Comparison of ENCODE assay signal across 1 cellular context in the genomic region with DNA sequence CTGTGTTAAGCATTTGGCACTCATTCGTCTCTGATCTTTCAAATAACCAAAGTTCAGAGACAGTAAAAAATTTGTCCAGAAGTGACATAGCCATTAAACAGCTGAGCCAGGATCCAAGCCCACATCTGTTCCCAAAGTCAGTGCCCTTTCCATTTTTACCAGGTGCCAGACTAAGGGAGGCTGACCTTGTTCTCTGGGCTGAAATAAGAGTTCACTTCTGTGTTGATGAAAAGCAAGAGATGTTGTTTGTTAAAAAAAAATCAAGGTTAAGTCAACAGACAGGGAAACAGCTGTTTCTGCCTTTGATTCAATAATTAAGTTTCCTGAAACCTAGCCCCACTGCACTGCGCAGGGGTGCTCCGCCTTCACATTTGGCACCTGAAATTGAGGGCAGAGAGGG.
A peak's percentile ranks its signal among the peaks of the same experiment; 100 is the strongest.
TF ChIP-seq lines count a peak whose summit lies in the region.

No MANE protein-coding gene starts in this region.

TF ChIP-seq in HepG2, 621 proteins besides CTCF, POLR2A, EP300 and RAD21 (continued from another document and continues in another):
- TF ChIP-seq, protein P1, sequence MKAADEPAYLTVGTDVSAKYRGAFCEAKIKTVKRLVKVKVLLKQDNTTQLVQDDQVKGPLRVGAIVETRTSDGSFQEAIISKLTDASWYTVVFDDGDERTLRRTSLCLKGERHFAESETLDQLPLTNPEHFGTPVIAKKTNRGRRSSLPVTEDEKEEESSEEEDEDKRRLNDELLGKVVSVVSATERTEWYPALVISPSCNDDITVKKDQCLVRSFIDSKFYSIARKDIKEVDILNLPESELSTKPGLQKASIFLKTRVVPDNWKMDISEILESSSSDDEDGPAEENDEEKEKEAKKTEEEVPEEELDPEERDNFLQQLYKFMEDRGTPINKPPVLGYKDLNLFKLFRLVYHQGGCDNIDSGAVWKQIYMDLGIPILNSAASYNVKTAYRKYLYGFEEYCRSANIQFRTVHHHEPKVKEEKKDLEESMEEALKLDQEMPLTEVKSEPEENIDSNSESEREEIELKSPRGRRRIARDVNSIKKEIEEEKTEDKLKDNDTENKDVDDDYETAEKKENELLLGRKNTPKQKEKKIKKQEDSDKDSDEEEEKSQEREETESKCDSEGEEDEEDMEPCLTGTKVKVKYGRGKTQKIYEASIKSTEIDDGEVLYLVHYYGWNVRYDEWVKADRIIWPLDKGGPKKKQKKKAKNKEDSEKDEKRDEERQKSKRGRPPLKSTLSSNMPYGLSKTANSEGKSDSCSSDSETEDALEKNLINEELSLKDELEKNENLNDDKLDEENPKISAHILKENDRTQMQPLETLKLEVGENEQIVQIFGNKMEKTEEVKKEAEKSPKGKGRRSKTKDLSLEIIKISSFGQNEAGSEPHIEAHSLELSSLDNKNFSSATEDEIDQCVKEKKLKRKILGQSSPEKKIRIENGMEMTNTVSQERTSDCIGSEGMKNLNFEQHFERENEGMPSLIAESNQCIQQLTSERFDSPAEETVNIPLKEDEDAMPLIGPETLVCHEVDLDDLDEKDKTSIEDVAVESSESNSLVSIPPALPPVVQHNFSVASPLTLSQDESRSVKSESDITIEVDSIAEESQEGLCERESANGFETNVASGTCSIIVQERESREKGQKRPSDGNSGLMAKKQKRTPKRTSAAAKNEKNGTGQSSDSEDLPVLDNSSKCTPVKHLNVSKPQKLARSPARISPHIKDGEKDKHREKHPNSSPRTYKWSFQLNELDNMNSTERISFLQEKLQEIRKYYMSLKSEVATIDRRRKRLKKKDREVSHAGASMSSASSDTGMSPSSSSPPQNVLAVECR (CRISPR knock-in tag; IDR thresholded peaks at IDR 0.05; ENCODE audit: borderline replicate concordance), result no peak
- TF ChIP-seq, protein P2, sequence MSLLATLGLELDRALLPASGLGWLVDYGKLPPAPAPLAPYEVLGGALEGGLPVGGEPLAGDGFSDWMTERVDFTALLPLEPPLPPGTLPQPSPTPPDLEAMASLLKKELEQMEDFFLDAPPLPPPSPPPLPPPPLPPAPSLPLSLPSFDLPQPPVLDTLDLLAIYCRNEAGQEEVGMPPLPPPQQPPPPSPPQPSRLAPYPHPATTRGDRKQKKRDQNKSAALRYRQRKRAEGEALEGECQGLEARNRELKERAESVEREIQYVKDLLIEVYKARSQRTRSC (CRISPR knock-in tag; IDR thresholded peaks at IDR 0.05; ENCODE audit: low read depth), result no peak
- TF ChIP-seq, protein P3, sequence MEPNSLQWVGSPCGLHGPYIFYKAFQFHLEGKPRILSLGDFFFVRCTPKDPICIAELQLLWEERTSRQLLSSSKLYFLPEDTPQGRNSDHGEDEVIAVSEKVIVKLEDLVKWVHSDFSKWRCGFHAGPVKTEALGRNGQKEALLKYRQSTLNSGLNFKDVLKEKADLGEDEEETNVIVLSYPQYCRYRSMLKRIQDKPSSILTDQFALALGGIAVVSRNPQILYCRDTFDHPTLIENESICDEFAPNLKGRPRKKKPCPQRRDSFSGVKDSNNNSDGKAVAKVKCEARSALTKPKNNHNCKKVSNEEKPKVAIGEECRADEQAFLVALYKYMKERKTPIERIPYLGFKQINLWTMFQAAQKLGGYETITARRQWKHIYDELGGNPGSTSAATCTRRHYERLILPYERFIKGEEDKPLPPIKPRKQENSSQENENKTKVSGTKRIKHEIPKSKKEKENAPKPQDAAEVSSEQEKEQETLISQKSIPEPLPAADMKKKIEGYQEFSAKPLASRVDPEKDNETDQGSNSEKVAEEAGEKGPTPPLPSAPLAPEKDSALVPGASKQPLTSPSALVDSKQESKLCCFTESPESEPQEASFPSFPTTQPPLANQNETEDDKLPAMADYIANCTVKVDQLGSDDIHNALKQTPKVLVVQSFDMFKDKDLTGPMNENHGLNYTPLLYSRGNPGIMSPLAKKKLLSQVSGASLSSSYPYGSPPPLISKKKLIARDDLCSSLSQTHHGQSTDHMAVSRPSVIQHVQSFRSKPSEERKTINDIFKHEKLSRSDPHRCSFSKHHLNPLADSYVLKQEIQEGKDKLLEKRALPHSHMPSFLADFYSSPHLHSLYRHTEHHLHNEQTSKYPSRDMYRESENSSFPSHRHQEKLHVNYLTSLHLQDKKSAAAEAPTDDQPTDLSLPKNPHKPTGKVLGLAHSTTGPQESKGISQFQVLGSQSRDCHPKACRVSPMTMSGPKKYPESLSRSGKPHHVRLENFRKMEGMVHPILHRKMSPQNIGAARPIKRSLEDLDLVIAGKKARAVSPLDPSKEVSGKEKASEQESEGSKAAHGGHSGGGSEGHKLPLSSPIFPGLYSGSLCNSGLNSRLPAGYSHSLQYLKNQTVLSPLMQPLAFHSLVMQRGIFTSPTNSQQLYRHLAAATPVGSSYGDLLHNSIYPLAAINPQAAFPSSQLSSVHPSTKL (CRISPR knock-in tag; IDR thresholded peaks at IDR 0.05), result peak; percentile 63
- TF ChIP-seq ZNF570 (CRISPR knock-in tag; IDR thresholded peaks at IDR 0.05; ENCODE audit: borderline replicate concordance), result no peak
- TF ChIP-seq, protein P4, sequence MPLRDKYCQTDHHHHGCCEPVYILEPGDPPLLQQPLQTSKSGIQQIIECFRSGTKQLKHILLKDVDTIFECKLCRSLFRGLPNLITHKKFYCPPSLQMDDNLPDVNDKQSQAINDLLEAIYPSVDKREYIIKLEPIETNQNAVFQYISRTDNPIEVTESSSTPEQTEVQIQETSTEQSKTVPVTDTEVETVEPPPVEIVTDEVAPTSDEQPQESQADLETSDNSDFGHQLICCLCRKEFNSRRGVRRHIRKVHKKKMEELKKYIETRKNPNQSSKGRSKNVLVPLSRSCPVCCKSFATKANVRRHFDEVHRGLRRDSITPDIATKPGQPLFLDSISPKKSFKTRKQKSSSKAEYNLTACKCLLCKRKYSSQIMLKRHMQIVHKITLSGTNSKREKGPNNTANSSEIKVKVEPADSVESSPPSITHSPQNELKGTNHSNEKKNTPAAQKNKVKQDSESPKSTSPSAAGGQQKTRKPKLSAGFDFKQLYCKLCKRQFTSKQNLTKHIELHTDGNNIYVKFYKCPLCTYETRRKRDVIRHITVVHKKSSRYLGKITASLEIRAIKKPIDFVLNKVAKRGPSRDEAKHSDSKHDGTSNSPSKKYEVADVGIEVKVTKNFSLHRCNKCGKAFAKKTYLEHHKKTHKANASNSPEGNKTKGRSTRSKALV (CRISPR knock-in tag; IDR thresholded peaks at IDR 0.05), result no peak
- TF ChIP-seq ELF4 (CRISPR knock-in tag; IDR thresholded peaks at IDR 0.05; ENCODE audit: borderline replicate concordance), result no peak
- TF ChIP-seq, protein P5, sequence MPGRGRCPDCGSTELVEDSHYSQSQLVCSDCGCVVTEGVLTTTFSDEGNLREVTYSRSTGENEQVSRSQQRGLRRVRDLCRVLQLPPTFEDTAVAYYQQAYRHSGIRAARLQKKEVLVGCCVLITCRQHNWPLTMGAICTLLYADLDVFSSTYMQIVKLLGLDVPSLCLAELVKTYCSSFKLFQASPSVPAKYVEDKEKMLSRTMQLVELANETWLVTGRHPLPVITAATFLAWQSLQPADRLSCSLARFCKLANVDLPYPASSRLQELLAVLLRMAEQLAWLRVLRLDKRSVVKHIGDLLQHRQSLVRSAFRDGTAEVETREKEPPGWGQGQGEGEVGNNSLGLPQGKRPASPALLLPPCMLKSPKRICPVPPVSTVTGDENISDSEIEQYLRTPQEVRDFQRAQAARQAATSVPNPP (CRISPR knock-in tag; IDR thresholded peaks at IDR 0.05), result no peak
- TF ChIP-seq, protein P6, sequence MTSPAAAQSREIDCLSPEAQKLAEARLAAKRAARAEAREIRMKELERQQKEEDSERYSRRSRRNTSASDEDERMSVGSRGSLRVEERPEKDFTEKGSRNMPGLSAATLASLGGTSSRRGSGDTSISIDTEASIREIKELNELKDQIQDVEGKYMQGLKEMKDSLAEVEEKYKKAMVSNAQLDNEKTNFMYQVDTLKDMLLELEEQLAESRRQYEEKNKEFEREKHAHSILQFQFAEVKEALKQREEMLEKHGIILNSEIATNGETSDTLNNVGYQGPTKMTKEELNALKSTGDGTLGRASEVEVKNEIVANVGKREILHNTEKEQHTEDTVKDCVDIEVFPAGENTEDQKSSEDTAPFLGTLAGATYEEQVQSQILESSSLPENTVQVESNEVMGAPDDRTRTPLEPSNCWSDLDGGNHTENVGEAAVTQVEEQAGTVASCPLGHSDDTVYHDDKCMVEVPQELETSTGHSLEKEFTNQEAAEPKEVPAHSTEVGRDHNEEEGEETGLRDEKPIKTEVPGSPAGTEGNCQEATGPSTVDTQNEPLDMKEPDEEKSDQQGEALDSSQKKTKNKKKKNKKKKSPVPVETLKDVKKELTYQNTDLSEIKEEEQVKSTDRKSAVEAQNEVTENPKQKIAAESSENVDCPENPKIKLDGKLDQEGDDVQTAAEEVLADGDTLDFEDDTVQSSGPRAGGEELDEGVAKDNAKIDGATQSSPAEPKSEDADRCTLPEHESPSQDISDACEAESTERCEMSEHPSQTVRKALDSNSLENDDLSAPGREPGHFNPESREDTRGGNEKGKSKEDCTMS (CRISPR knock-in tag; conservative IDR thresholded peaks at IDR 0.05), result no peak
- no peak for TF ChIP-seq ZNF138 (CRISPR knock-in tag; IDR thresholded peaks at IDR 0.05; ENCODE audit: low read depth)
- TF ChIP-seq, protein P7, sequence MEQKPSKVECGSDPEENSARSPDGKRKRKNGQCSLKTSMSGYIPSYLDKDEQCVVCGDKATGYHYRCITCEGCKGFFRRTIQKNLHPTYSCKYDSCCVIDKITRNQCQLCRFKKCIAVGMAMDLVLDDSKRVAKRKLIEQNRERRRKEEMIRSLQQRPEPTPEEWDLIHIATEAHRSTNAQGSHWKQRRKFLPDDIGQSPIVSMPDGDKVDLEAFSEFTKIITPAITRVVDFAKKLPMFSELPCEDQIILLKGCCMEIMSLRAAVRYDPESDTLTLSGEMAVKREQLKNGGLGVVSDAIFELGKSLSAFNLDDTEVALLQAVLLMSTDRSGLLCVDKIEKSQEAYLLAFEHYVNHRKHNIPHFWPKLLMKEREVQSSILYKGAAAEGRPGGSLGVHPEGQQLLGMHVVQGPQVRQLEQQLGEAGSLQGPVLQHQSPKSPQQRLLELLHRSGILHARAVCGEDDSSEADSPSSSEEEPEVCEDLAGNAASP (CRISPR knock-in tag; IDR thresholded peaks at IDR 0.05; ENCODE audit: borderline replicate concordance), result no peak
- no peak for TF ChIP-seq MTF2 (CRISPR knock-in tag; IDR thresholded peaks at IDR 0.05; ENCODE audit: borderline replicate concordance)
- no peak for TF ChIP-seq STAT5B (CRISPR knock-in tag; IDR thresholded peaks at IDR 0.05)
- TF ChIP-seq, protein P8, sequence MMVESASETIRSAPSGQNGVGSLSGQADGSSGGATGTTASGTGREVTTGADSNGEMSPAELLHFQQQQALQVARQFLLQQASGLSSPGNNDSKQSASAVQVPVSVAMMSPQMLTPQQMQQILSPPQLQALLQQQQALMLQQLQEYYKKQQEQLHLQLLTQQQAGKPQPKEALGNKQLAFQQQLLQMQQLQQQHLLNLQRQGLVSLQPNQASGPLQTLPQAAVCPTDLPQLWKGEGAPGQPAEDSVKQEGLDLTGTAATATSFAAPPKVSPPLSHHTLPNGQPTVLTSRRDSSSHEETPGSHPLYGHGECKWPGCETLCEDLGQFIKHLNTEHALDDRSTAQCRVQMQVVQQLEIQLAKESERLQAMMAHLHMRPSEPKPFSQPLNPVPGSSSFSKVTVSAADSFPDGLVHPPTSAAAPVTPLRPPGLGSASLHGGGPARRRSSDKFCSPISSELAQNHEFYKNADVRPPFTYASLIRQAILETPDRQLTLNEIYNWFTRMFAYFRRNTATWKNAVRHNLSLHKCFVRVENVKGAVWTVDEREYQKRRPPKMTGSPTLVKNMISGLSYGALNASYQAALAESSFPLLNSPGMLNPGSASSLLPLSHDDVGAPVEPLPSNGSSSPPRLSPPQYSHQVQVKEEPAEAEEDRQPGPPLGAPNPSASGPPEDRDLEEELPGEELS (CRISPR knock-in tag; IDR thresholded peaks at IDR 0.05), result 0 out of 2 replicates have a peak, but pooled peaks have one; percentile 17
- TF ChIP-seq, protein P9, sequence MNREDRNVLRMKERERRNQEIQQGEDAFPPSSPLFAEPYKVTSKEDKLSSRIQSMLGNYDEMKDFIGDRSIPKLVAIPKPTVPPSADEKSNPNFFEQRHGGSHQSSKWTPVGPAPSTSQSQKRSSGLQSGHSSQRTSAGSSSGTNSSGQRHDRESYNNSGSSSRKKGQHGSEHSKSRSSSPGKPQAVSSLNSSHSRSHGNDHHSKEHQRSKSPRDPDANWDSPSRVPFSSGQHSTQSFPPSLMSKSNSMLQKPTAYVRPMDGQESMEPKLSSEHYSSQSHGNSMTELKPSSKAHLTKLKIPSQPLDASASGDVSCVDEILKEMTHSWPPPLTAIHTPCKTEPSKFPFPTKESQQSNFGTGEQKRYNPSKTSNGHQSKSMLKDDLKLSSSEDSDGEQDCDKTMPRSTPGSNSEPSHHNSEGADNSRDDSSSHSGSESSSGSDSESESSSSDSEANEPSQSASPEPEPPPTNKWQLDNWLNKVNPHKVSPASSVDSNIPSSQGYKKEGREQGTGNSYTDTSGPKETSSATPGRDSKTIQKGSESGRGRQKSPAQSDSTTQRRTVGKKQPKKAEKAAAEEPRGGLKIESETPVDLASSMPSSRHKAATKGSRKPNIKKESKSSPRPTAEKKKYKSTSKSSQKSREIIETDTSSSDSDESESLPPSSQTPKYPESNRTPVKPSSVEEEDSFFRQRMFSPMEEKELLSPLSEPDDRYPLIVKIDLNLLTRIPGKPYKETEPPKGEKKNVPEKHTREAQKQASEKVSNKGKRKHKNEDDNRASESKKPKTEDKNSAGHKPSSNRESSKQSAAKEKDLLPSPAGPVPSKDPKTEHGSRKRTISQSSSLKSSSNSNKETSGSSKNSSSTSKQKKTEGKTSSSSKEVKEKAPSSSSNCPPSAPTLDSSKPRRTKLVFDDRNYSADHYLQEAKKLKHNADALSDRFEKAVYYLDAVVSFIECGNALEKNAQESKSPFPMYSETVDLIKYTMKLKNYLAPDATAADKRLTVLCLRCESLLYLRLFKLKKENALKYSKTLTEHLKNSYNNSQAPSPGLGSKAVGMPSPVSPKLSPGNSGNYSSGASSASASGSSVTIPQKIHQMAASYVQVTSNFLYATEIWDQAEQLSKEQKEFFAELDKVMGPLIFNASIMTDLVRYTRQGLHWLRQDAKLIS (CRISPR knock-in tag; IDR thresholded peaks at IDR 0.05), result no peak
- no peak for TF ChIP-seq KDM5A (IDR thresholded peaks at IDR 0.05; ENCODE audit: borderline replicate concordance, low read length)
- TF ChIP-seq RNF2 (conservative IDR thresholded peaks at IDR 0.05; ENCODE audit: low read depth), result no peak
- TF ChIP-seq, protein P10, sequence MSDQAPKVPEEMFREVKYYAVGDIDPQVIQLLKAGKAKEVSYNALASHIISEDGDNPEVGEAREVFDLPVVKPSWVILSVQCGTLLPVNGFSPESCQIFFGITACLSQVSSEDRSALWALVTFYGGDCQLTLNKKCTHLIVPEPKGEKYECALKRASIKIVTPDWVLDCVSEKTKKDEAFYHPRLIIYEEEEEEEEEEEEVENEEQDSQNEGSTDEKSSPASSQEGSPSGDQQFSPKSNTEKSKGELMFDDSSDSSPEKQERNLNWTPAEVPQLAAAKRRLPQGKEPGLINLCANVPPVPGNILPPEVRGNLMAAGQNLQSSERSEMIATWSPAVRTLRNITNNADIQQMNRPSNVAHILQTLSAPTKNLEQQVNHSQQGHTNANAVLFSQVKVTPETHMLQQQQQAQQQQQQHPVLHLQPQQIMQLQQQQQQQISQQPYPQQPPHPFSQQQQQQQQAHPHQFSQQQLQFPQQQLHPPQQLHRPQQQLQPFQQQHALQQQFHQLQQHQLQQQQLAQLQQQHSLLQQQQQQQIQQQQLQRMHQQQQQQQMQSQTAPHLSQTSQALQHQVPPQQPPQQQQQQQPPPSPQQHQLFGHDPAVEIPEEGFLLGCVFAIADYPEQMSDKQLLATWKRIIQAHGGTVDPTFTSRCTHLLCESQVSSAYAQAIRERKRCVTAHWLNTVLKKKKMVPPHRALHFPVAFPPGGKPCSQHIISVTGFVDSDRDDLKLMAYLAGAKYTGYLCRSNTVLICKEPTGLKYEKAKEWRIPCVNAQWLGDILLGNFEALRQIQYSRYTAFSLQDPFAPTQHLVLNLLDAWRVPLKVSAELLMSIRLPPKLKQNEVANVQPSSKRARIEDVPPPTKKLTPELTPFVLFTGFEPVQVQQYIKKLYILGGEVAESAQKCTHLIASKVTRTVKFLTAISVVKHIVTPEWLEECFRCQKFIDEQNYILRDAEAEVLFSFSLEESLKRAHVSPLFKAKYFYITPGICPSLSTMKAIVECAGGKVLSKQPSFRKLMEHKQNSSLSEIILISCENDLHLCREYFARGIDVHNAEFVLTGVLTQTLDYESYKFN (CRISPR knock-in tag; conservative IDR thresholded peaks at IDR 0.05), result peak; percentile 59; the same call in 1 of the 2 replicates
